8 cellular contexts compared by ENCODE assay signal in the genomic region with DNA sequence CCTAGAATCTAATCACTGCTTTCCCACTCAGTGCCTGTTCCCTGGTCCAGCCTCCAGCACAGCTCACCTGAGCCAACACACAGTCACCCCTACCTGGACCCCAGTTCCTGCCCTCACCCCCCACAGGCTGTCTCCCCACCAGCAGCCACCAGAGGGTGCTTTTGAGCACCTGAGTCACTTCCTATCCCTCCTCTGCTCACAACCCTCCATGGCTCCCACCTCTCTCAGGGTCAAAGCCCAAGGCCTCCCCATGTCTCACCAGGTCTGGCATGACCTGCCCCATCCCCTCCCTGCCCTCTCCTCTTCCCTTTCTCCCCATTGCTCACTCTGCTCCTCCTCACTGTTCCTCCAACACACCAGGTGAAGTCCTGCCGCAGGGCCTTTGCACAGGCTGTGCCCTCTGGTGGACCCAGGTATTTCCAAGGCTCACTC. TPM values are rescaled to one million over a fixed set of nuclear protein-coding genes. Genes with fewer than 3 reads are reported as not detected.
DNase-seq lines count a peak whose midpoint lies in the region; ATAC-seq, FAIRE-seq and TF ChIP-seq lines count a peak whose summit lies in the region.

No MANE protein-coding gene starts in this region.

- H3K4me3 Mint-ChIP-seq in IgD-negative memory B cell = peak overlapping the region in 1 of 4 donors; percentile 51

- peak overlapping the region; percentile 40 to 93 (median 71) for H3K27ac Mint-ChIP-seq in IgD-negative memory B cell

- ATAC-seq in esophagus mucosa (peak; percentile 53), HG03565 (IDR thresholded peaks at IDR 0.05; ENCODE audit: unreplicated experiment) (no peak)

- H3K4me1 Mint-ChIP-seq in IgD-negative memory B cell = peaks cover 5 to 7% (median 6%) of the 10 kb centered on the region in 3 donors

- TF ChIP-seq CTCF in BJ (IDR thresholded peaks at IDR 0.05; ENCODE audit: insufficient read depth, low read depth, low read length) = peak; percentile 56

- CTCF ChIA-PET in BJ (lab: Yijun Ruan, JAX) = interaction anchor here (0.9 to 5.5 kb wide), 3 partner anchors 59 to 78 kb away, joined by 4 to 141 read pairs (median 9); a partner anchor contains a TSS

- FAIRE-seq in GM12892 (lab: Jason Lieb, UNC) = no peak

- peaks cover 1% of the 10 kb centered on the region for H3K36me3 Mint-ChIP-seq in IgD-negative memory B cell

- no peaks in the 10 kb centered on the region for H3K27me3 Mint-ChIP-seq in IgD-negative memory B cell

- POLR2A ChIA-PET in BJ (lab: Charles Lee) = no interaction called here

- H3K36me3 ChIP-seq in BJ (ENCODE audit: control insufficient read depth, insufficient read depth, low read length) = no peaks in the 10 kb centered on the region

- no peaks in the 10 kb centered on the region for H3K9me3 Mint-ChIP-seq in IgD-negative memory B cell

- H3K4me3 ChIP-seq in BJ (ENCODE audit: low read depth, low read length) = no peak overlapping the region

- TF ChIP-seq POLR2A in GM12892 (IDR thresholded peaks at IDR 0.05; ENCODE audit: low read depth, low read length) = no peak

- no peaks in the 10 kb centered on the region; the same call in 1 of the 2 replicates for H3K27me3 ChIP-seq in BJ (ENCODE audit: control insufficient read depth, insufficient read depth, low read length)

- DNase-seq in BJ (ENCODE audit: low read depth) (no peak), GM12892 (ENCODE audit: insufficient read length) (no peak), amniotic stem cell (lab: John Stamatoyannopoulos, UW) (no peak)
- peak; percentile 85 for DNase-seq in activated CD8-positive, alpha-beta memory T cell treated with anti-CD3 and anti-CD28 coated beads for 24 hours
- peak; percentile 52 to 61 (median 55) for DNase-seq in stimulated activated CD4-positive, alpha-beta T cell treated with anti-CD3 and anti-CD28 coated beads, Interleukin-12 subunit alpha, Interleukin-12 subunit beta, amount 100 ng/mL, for 48 hours (ENCODE audit: low read depth in 2 of 3, low spot score in 1 of 3)

RNA-seq across cellular contexts. Expression of a gene that starts 7.1 kb away (rescaled TPM):
- polyA plus RNA-seq in BJ (2011; rRNA removed) (4.5 and 12.3 TPM in 2 replicates), IgD-negative memory B cell (40.5 TPM)
- 10.0 and 11.3 TPM in 2 replicates for polyA minus RNA-seq in BJ (2011; rRNA and poly(A)+ RNA removed)
- total RNA-seq in esophagus mucosa = 28.0 TPM
- 20.8 TPM for polyA plus RNA-seq in GM12892 (2012; ENCODE audit: missing spikeins)

Comparison
In these comparisons a context has a peak if more than half of its experiments do, and no peak if none do; other contexts are left out.
1. DNase-seq: peak in activated CD8-positive, alpha-beta memory T cell treated with anti-CD3 and anti-CD28 coated beads for 24 hours (single experiment) and stimulated activated CD4-positive, alpha-beta T cell treated with anti-CD3 and anti-CD28 coated beads, Interleukin-12 subunit alpha, Interleukin-12 subunit beta, amount 100 ng/mL, for 48 hours (3 of 3); none in BJ (single experiment), GM12892 (single experiment) and amniotic stem cell (single experiment).